ENCODE assay signal across 10 cellular contexts in genomic region chr5:154487541-154487940, GRCh38.
DNase-seq lines count a peak whose midpoint lies in the region; ATAC-seq lines count a peak whose summit lies in the region.
"Had no signal": no experiment of that assay in that cellular context is flagged by ENCODE, and none has a peak within 500 bp of the region (broad histone marks: within the 10 kb centered on the region; RNA-seq: fewer than 3 reads in every experiment).

No MANE protein-coding gene starts in this region.

- peaks cover 43% of the 10 kb centered on the region for H3K4me1 Mint-ChIP-seq in stimulated activated effector memory CD8-positive, alpha-beta T cell treated with anti-CD3 and anti-CD28 coated beads, Interleukin-12 subunit alpha, Interleukin-12 subunit beta, amount 100 ng/mL, for 72 hours

- peak; percentile 99 for ATAC-seq in HG02588 (IDR thresholded peaks at IDR 0.05; ENCODE audit: unreplicated experiment)
- ATAC-seq in HG03575 (IDR thresholded peaks at IDR 0.05; ENCODE audit: extremely low read depth, insufficient number of reproducible peaks, low FRiP score, unreplicated experiment): peak; percentile 96
- ATAC-seq in stimulated activated effector memory CD8-positive, alpha-beta T cell treated with anti-CD3 and anti-CD28 coated beads, Interleukin-12 subunit alpha, Interleukin-12 subunit beta, amount 100 ng/mL, for 72 hours: peak; percentile 99

- H3K9me3 Mint-ChIP-seq in stimulated activated effector memory CD8-positive, alpha-beta T cell treated with anti-CD3 and anti-CD28 coated beads, Interleukin-12 subunit alpha, Interleukin-12 subunit beta, amount 100 ng/mL, for 72 hours: no peaks in the 10 kb centered on the region
- H3K9me3 Mint-ChIP-seq: central memory CD8-positive, alpha-beta T cell had no signal

- H3K4me3 Mint-ChIP-seq in stimulated activated effector memory CD8-positive, alpha-beta T cell treated with anti-CD3 and anti-CD28 coated beads, Interleukin-12 subunit alpha, Interleukin-12 subunit beta, amount 100 ng/mL, for 72 hours: no peak overlapping the region
- H3K4me3 Mint-ChIP-seq: B cell; central memory CD8-positive, alpha-beta T cell had no signal

- no peak overlapping the region for H3K27ac Mint-ChIP-seq in stimulated activated effector memory CD8-positive, alpha-beta T cell treated with anti-CD3 and anti-CD28 coated beads, Interleukin-12 subunit alpha, Interleukin-12 subunit beta, amount 100 ng/mL, for 72 hours
- H3K27ac Mint-ChIP-seq: B cell had no signal

- DNase-seq in activated effector memory CD4-positive, alpha-beta T cell treated with anti-CD3 and anti-CD28 coated beads, Interleukin-2, amount 50 U/mL, for 16 hours: peak; percentile 71
- DNase-seq in activated effector memory CD4-positive, alpha-beta T cell treated with Interleukin-2 at 50 U/mL for 16 hours: no peak
- DNase-seq in stimulated activated effector memory CD8-positive, alpha-beta T cell treated with anti-CD3 and anti-CD28 coated beads, Interleukin-12 subunit alpha, Interleukin-12 subunit beta, amount 100 ng/mL, for 72 hours (ENCODE audit: low spot score in 2 of 2): no peak
- DNase-seq in OCI-M2 (lab: John Stamatoyannopoulos, UW; ENCODE audit: unreplicated experiment) (no peak), NCI-H2196 (lab: John Stamatoyannopoulos, UW; ENCODE audit: unreplicated experiment) (no peak), NOMO-1 (lab: John Stamatoyannopoulos, UW; ENCODE audit: unreplicated experiment in 2 of 2) (no peak)

- no peaks in the 10 kb centered on the region for H3K36me3 Mint-ChIP-seq in stimulated activated effector memory CD8-positive, alpha-beta T cell treated with anti-CD3 and anti-CD28 coated beads, Interleukin-12 subunit alpha, Interleukin-12 subunit beta, amount 100 ng/mL, for 72 hours
